Comparison of ENCODE assay signal across 1 cellular context in the genomic region with DNA sequence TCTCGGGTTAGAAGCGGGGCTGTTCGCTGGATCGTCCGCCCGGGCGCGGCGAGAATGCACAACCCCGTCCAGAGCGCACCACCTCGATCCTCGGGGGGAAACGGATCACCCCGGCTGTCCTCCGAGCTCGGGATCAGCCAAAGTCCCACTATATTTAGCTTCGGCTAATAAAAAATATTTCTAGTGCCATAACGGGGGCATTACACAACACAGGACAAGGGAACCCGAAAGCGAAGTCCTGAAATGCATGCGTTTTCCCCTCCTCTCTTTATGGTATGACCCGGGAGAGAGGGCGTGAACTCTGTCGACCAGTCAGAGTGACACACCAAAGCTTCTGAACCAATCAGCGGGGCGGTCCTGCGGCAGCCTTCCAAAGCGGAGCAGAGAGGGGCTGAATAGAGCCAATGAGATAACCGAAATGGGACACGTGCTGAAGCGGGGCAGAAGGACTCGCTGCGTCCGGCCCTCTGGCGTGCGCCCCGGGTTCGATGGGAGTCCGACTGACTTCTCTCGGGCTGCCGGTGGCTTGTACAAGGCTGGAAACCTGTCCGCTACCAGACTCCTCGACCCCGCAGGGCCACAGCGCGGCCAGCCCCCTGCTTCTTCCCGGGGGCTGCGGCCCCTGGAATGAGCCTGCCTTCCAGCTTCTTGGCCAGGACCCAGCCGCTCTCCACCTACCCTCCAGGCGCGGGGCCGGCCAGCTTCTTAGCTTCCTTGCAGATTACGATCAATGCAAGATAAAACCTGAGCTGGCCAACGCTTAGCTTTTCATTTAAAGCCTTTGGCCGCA.
TF ChIP-seq lines count a peak whose summit lies in the region.

A gene with protein sequence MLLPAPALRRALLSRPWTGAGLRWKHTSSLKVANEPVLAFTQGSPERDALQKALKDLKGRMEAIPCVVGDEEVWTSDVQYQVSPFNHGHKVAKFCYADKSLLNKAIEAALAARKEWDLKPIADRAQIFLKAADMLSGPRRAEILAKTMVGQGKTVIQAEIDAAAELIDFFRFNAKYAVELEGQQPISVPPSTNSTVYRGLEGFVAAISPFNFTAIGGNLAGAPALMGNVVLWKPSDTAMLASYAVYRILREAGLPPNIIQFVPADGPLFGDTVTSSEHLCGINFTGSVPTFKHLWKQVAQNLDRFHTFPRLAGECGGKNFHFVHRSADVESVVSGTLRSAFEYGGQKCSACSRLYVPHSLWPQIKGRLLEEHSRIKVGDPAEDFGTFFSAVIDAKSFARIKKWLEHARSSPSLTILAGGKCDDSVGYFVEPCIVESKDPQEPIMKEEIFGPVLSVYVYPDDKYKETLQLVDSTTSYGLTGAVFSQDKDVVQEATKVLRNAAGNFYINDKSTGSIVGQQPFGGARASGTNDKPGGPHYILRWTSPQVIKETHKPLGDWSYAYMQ (minus strand): TSS at position 33 of the 790 bp plus-strand sequence. CDS start 32 bp downstream, at position 1.

TF ChIP-seq in H1, 55 proteins besides CTCF, POLR2A, EP300 and RAD21 (continued from another document):
- TF ChIP-seq SIX5 (IDR thresholded peaks at IDR 0.05; ENCODE audit: low read depth, low read length) (0 out of 2 replicates have a peak, but pooled peaks have one; percentile 15), TBP (IDR thresholded peaks at IDR 0.05; ENCODE audit: low read depth, low read length) (no peak; the same call in 1 of the 2 replicates), KDM4A (IDR thresholded peaks at IDR 0.05; ENCODE audit: low read depth, low read length, severe bottlenecking) (peak; percentile 74), SAP30 (IDR thresholded peaks at IDR 0.05; ENCODE audit: insufficient read depth, insufficient replicate concordance, low read length) (no peak)
